In the genomic region with DNA sequence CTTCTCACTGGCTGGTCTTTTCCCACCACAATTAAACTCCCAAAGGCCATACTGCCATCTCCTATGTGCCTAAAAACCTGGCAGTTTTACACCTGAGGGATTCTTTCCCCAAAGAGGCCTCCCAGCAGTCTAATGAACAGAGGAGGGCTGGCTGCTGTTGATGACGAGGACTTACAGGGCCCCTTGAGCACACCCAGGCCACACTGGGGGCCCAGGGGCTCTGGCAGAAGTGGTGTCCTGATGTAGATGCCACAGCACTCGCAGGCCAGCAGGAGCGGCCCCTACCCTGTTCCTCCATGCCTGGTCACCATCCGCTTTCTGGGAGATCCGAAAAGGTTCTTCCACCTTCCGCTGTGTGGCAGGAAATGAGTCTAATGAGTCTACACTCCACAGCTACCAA, we compare ENCODE assay signal across 18 cellular contexts. TPM values are rescaled to one million over a fixed set of nuclear protein-coding genes. Genes with fewer than 3 reads are reported as not detected.
DNase-seq lines count a peak whose midpoint lies in the region; ATAC-seq and TF ChIP-seq lines count a peak whose summit lies in the region.
"Had no signal": no experiment of that assay in that cellular context is flagged by ENCODE, and none has a peak within 500 bp of the region (broad histone marks: within the 10 kb centered on the region; RNA-seq: fewer than 3 reads in every experiment).

No MANE protein-coding gene starts in this region.

- H3K27me3 Mint-ChIP-seq in CD14-positive monocyte (ENCODE audit: low read depth in 3 of 3), result peaks cover 1 to 2% (median 1%) of the 10 kb centered on the region in 3 donors
- no peaks in the 10 kb centered on the region for H3K27me3 Mint-ChIP-seq in osteocyte (ENCODE audit: unreplicated experiment)

- intact Hi-C loops in CD14-positive monocyte (cut with micrococcal nuclease), result loop anchor here in 1 of 2 donors (10.0 kb wide), 1 partner anchor 99 kb away; no protein-coding TSS in a partner anchor

- H3K4me1 Mint-ChIP-seq in CD14-positive monocyte, result no peaks in the 10 kb centered on the region
- H3K4me1 Mint-ChIP-seq in osteocyte (ENCODE audit: unreplicated experiment), result peaks cover 5% of the 10 kb centered on the region

- H3K9me3 Mint-ChIP-seq in CD14-positive monocyte (peaks cover 0 to 3% (median 0%) of the 10 kb centered on the region in 7 donors), osteocyte (ENCODE audit: unreplicated experiment) (no peaks in the 10 kb centered on the region)
- H3K9me3 Mint-ChIP-seq: CD8-positive, alpha-beta memory T cell had no signal

- peaks cover 43 to 54% of the 10 kb centered on the region in 2 donors for H3K36me3 Mint-ChIP-seq in CD14-positive monocyte
- H3K36me3 Mint-ChIP-seq in osteocyte (ENCODE audit: unreplicated experiment), result peaks cover 37% of the 10 kb centered on the region

- ATAC-seq in activated CD4-positive, CD25-positive, alpha-beta regulatory T cell treated with anti-CD3 and anti-CD28 coated beads, Interleukin-2, amount 50 U/mL, for 24 hours, result no peak
- ATAC-seq: Panc1 had no signal

- H3K4me3 Mint-ChIP-seq in CD14-positive monocyte (no peak overlapping the region), osteocyte (ENCODE audit: unreplicated experiment) (no peak overlapping the region)

- TF ChIP-seq CTCF in CD14-positive monocyte (IDR thresholded peaks at IDR 0.05) (no peak), osteocyte (IDR thresholded peaks at IDR 0.05) (no peak)

- peak; percentile 27 for DNase-seq in CD14-positive monocyte (ENCODE audit: low spot score)
- DNase-seq in D341Med (ENCODE audit: low spot score), result peak; percentile 21
- DNase-seq in dermis blood vessel endothelial cell, result peak; percentile 7
- peak; percentile 38 for DNase-seq in osteocyte (ENCODE audit: extremely low spot score, unreplicated experiment)
- DNase-seq in activated effector memory CD4-positive, alpha-beta T cell treated with Interleukin-2 at 50 U/mL for 16 hours, result no peak
- no peak for DNase-seq in stimulated activated CD4-positive, alpha-beta T cell treated with anti-CD3 and anti-CD28 coated beads, Interleukin-4, amount 100 ng/mL, for 1 hour
- DNase-seq: BE2C; CD8-positive, alpha-beta memory T cell; DMS 273 treated with DMSO at 0.1 percent for 48 hours; GF-D8; NCI-H1436; NCI-H2029; NCI-H2171 treated with DMSO at 0.1 percent for 48 hours; NCI-H446 treated with DMSO at 0.1 percent for 48 hours; NCI-H748 treated with DMSO at 0.1 percent for 48 hours; SHP77 had no signal

- H3K27ac Mint-ChIP-seq in CD14-positive monocyte (no peak overlapping the region), osteocyte (ENCODE audit: unreplicated experiment) (no peak overlapping the region)

RNA-seq across cellular contexts. Expression of a gene that starts 24.2 kb away (rescaled TPM):
- polyA plus RNA-seq in CD14-positive monocyte, result 1 to 10 TPM; 1.8 to 2.8 TPM
- total RNA-seq in dermis blood vessel endothelial cell (19.4 and 31.0 TPM in 2 replicates), osteocyte (62.7 and 63.7 TPM in 2 replicates)

Comparison
In these comparisons a context has a peak if more than half of its experiments do, and no peak if none do; other contexts are left out.
1. DNase-seq: peak in CD14-positive monocyte (single experiment), D341Med (single experiment), dermis blood vessel endothelial cell (single experiment) and osteocyte (single experiment); none in activated effector memory CD4-positive, alpha-beta T cell treated with Interleukin-2 at 50 U/mL for 16 hours (single experiment) and stimulated activated CD4-positive, alpha-beta T cell treated with anti-CD3 and anti-CD28 coated beads, Interleukin-4, amount 100 ng/mL, for 1 hour (single experiment).